In the genomic region with DNA sequence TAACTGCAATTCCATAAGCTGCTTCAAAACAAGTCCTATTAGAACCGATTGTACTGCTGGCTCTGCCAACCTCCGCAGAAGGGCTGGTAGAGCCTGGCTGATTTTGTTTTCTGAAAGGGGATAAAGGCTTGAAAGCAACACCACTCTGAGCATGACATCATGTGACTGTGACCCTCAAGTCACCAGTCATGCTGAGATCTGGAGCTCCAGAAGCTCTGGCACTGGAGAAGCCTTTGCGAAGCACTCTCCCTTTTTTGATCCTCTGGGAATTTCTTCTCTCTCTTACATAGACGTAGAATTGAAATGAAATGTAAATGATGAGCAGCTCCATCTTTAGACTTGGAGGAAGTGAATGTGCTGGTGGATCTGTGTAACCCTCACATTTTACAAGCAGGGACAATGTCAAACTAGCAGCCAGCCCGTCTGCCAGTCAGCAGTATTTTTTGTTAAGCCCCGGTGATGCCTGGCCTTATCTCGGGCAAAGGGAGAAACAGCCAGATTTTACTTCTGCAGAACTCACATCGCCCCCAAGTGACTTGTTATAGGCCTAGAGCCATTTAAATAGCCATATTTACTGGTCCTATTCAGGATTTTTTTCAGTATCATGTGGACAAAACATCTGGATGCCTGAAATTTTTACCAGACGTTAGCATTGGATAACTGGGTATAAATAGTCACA, we compare ENCODE assay signal across 11 cellular contexts.
DNase-seq lines count a peak whose midpoint lies in the region; ATAC-seq and TF ChIP-seq lines count a peak whose summit lies in the region.
"Had no signal": no experiment of that assay in that cellular context is flagged by ENCODE, and none has a peak within 500 bp of the region (broad histone marks: within the 10 kb centered on the region; RNA-seq: fewer than 3 reads in every experiment).

No MANE protein-coding gene starts in this region.

- no peaks in the 10 kb centered on the region for H3K36me3 ChIP-seq in IMR-90 (ENCODE audit: control insufficient read depth, insufficient read depth, low read length)

- DNase-seq in A172 (ENCODE audit: low spot score) (peak; percentile 5), IMR-90 (no peak), choroid plexus epithelial cell (ENCODE audit: low read depth) (peak; percentile 65), inferior parietal cortex (ENCODE audit: extremely low spot score) (peak; percentile 83), activated gamma-delta T cell treated with Interleukin-2 at 50 U/mL for 16 hours (no peak), posterior vena cava (ENCODE audit: low spot score) (no peak)
- DNase-seq in activated naive CD4-positive, alpha-beta T cell treated with anti-CD3 and anti-CD28 coated beads, Interleukin-2, amount 10 ng/mL, durations not matched to agents 7 days and 5 days, result no peak
- no peak for DNase-seq in stimulated activated effector memory CD8-positive, alpha-beta T cell treated with anti-CD3 and anti-CD28 coated beads, Interleukin-12 subunit alpha, Interleukin-12 subunit beta, amount 100 ng/mL, for 72 hours (ENCODE audit: low spot score in 2 of 2)
- DNase-seq: activated gamma-delta T cell, erythroblast, natural killer cell had no signal

- H3K9me1 ChIP-seq in IMR-90 (ENCODE audit: insufficient read depth, low read length), result no peaks in the 10 kb centered on the region

- H3K4me3 ChIP-seq in IMR-90 (ENCODE audit: insufficient read depth, low read depth, low read length) (no peak overlapping the region), choroid plexus epithelial cell (ENCODE audit: low read depth, low read length) (no peak overlapping the region)

- no peaks in the 10 kb centered on the region for H3K4me1 Mint-ChIP-seq in activated naive CD4-positive, alpha-beta T cell treated with anti-CD3 and anti-CD28 coated beads, Interleukin-2, amount 10 ng/mL, durations not matched to agents 7 days and 5 days
- H3K4me1 Mint-ChIP-seq in stimulated activated effector memory CD8-positive, alpha-beta T cell treated with anti-CD3 and anti-CD28 coated beads, Interleukin-12 subunit alpha, Interleukin-12 subunit beta, amount 100 ng/mL, for 72 hours, result no peaks in the 10 kb centered on the region
- H3K4me1 Mint-ChIP-seq: natural killer cell had no signal

- no peak overlapping the region for H3K4me2 ChIP-seq in IMR-90 (ENCODE audit: low read depth, low read length)

- no peak overlapping the region for H2AK9ac ChIP-seq in IMR-90 (replicated peaks; ENCODE audit: low read depth, low read length, poor library complexity)

- H3K4me1 ChIP-seq in IMR-90 (ENCODE audit: control insufficient read depth, insufficient read depth, low read length), result peaks cover 3% of the 10 kb centered on the region

- no peak overlapping the region for H3K18ac ChIP-seq in IMR-90 (ENCODE audit: low read depth, low read length)

- BruUV-seq in IMR-90 (replicated peaks; lab: Mats Ljungman, UMichigan), result no TSS peak

- no peak overlapping the region for H4K91ac ChIP-seq in IMR-90 (ENCODE audit: insufficient read depth, low read depth, low read length)

- no peak overlapping the region for H3K9ac ChIP-seq in IMR-90 (ENCODE audit: low read depth, low read length)

- no peak overlapping the region for H3K14ac ChIP-seq in IMR-90 (replicated peaks; ENCODE audit: low read depth, low read length)

- H2BK5ac ChIP-seq in IMR-90 (ENCODE audit: low read depth, low read length, poor library complexity, severe bottlenecking), result no peak overlapping the region

- no peak overlapping the region for H2BK20ac ChIP-seq in IMR-90 (ENCODE audit: low read depth, low read length)

- H3K56ac ChIP-seq in IMR-90 (ENCODE audit: extremely low read depth, insufficient read depth, low read length), result no peak overlapping the region

- 50% methylated on average over 2 of the region's 9 CpGs; no CpG with 5 or more reads in 1 of the 2 experiments for WGBS in IMR-90 (ENCODE audit: extremely low coverage in 2 of 2, insufficient read length in 1 of 2), 2 experiments

- H4K20me1 ChIP-seq in IMR-90 (ENCODE audit: insufficient read depth, low read length), result no peaks in the 10 kb centered on the region

- POLR2A ChIA-PET in IMR-90 (lab: Charles Lee; ENCODE audit: unreplicated experiment), result no interaction called here

- no peaks in the 10 kb centered on the region for H3K79me1 ChIP-seq in IMR-90 (ENCODE audit: low read depth in 1 of 2, low read length in 2 of 2)

- H3K27me3 Mint-ChIP-seq in activated naive CD4-positive, alpha-beta T cell treated with anti-CD3 and anti-CD28 coated beads, Interleukin-2, amount 10 ng/mL, durations not matched to agents 7 days and 5 days, result no peaks in the 10 kb centered on the region

- no peak overlapping the region for H3K4me3 Mint-ChIP-seq in activated naive CD4-positive, alpha-beta T cell treated with anti-CD3 and anti-CD28 coated beads, Interleukin-2, amount 10 ng/mL, durations not matched to agents 7 days and 5 days
- H3K4me3 Mint-ChIP-seq in stimulated activated effector memory CD8-positive, alpha-beta T cell treated with anti-CD3 and anti-CD28 coated beads, Interleukin-12 subunit alpha, Interleukin-12 subunit beta, amount 100 ng/mL, for 72 hours, result no peak overlapping the region
- H3K4me3 Mint-ChIP-seq: natural killer cell had no signal

- dilution Hi-C loops in IMR-90 (cut with HindIII; ENCODE audit: low sequenced_read_pairs, unreplicated experiment), result no loop called here

- H4K5ac ChIP-seq in IMR-90 (ENCODE audit: low read depth, low read length), result no peak overlapping the region

- H3K23ac ChIP-seq in IMR-90 (ENCODE audit: low read depth, low read length), result no peak overlapping the region

- H3K4ac ChIP-seq in IMR-90 (ENCODE audit: low read depth, low read length), result no peak overlapping the region

- H2BK120ac ChIP-seq in IMR-90 (ENCODE audit: low read depth, low read length), result no peak overlapping the region

- in situ Hi-C loops in IMR-90 (cut with MboI; ENCODE audit: low sequenced_read_pairs), result no loop called here

- H3K9me3 Mint-ChIP-seq in activated naive CD4-positive, alpha-beta T cell treated with anti-CD3 and anti-CD28 coated beads, Interleukin-2, amount 10 ng/mL, durations not matched to agents 7 days and 5 days, result no peaks in the 10 kb centered on the region
- H3K9me3 Mint-ChIP-seq in stimulated activated effector memory CD8-positive, alpha-beta T cell treated with anti-CD3 and anti-CD28 coated beads, Interleukin-12 subunit alpha, Interleukin-12 subunit beta, amount 100 ng/mL, for 72 hours, result peaks cover 7% of the 10 kb centered on the region

- no peaks in the 10 kb centered on the region; the same call in 1 of the 2 replicates for H3K27me3 ChIP-seq in IMR-90 (ENCODE audit: control insufficient read depth, insufficient read depth, low read length)

- H3K27ac ChIP-seq in IMR-90 (ENCODE audit: insufficient read depth, low read length), result no peak overlapping the region

- no peak overlapping the region for H2AK5ac ChIP-seq in IMR-90 (ENCODE audit: low read depth, low read length)

- H3K9me3 ChIP-seq in IMR-90 (ENCODE audit: control insufficient read depth, insufficient read depth, low read length), result no peaks in the 10 kb centered on the region

- ATAC-seq in IMR-90 (ENCODE audit: low read depth), result 0 out of 2 replicates have a peak, but pooled peaks have one; percentile 32
- ATAC-seq in stimulated activated effector memory CD8-positive, alpha-beta T cell treated with anti-CD3 and anti-CD28 coated beads, Interleukin-12 subunit alpha, Interleukin-12 subunit beta, amount 100 ng/mL, for 72 hours, result no peak
- ATAC-seq: natural killer cell had no signal

- CTCF ChIA-PET in IMR-90 (lab: Yijun Ruan, JAX), result interaction anchor here (0.6 kb wide), 2 partner anchors 13 to 724 kb away, joined by 4 to 5 read pairs; no protein-coding TSS in a partner anchor
- CTCF ChIA-PET in activated naive CD4-positive, alpha-beta T cell treated with anti-CD3 and anti-CD28 coated beads, Interleukin-2, amount 10 ng/mL, durations not matched to agents 7 days and 5 days (lab: Charles Lee), result no interaction called here

- no peak overlapping the region for H2AFZ ChIP-seq in IMR-90 (replicated peaks; ENCODE audit: low read length, poor library complexity)

- TF ChIP-seq CTCF in IMR-90 (conservative IDR thresholded peaks at IDR 0.05; ENCODE audit: low read depth, low read length) (no peak), choroid plexus epithelial cell (conservative IDR thresholded peaks at IDR 0.05; ENCODE audit: low read depth, low read length) (peak; percentile 50)

- no peak overlapping the region for H2BK15ac ChIP-seq in IMR-90 (ENCODE audit: low read depth, low read length)

- H4K8ac ChIP-seq in IMR-90 (ENCODE audit: low read depth in 2 of 2, low read length in 2 of 2), result no peak overlapping the region

- intact Hi-C loops in IMR-90 (cut with micrococcal nuclease) (no loop called here), posterior vena cava (cut with DNase I) (no loop called here)

- no peak overlapping the region for H3K27ac Mint-ChIP-seq in activated naive CD4-positive, alpha-beta T cell treated with anti-CD3 and anti-CD28 coated beads, Interleukin-2, amount 10 ng/mL, durations not matched to agents 7 days and 5 days
- H3K27ac Mint-ChIP-seq in stimulated activated effector memory CD8-positive, alpha-beta T cell treated with anti-CD3 and anti-CD28 coated beads, Interleukin-12 subunit alpha, Interleukin-12 subunit beta, amount 100 ng/mL, for 72 hours, result no peak overlapping the region
- H3K27ac Mint-ChIP-seq: natural killer cell had no signal

- TF ChIP-seq RAD21 in IMR-90 (IDR thresholded peaks at IDR 0.05; ENCODE audit: low read length), result no peak

- no peak for TF ChIP-seq POLR2A in IMR-90 (IDR thresholded peaks at IDR 0.05; ENCODE audit: low read depth, low read length)

- no peaks in the 10 kb centered on the region for H3K36me3 Mint-ChIP-seq in activated naive CD4-positive, alpha-beta T cell treated with anti-CD3 and anti-CD28 coated beads, Interleukin-2, amount 10 ng/mL, durations not matched to agents 7 days and 5 days
- H3K36me3 Mint-ChIP-seq in stimulated activated effector memory CD8-positive, alpha-beta T cell treated with anti-CD3 and anti-CD28 coated beads, Interleukin-12 subunit alpha, Interleukin-12 subunit beta, amount 100 ng/mL, for 72 hours, result no peaks in the 10 kb centered on the region
- H3K36me3 Mint-ChIP-seq: natural killer cell had no signal

TF ChIP-seq in IMR-90, 13 proteins besides CTCF, POLR2A, EP300 and RAD21 (continues in another document):
- TF ChIP-seq SMC3 (IDR thresholded peaks at IDR 0.05; ENCODE audit: low read depth, low read length) (no peak), RFX5 (IDR thresholded peaks at IDR 0.05; ENCODE audit: low read depth, low read length) (no peak), MAZ (IDR thresholded peaks at IDR 0.05; ENCODE audit: borderline replicate concordance, low read depth, low read length) (no peak), CEBPB (IDR thresholded peaks at IDR 0.05; ENCODE audit: low read depth, low read length) (no peak), RCOR1 (IDR thresholded peaks at IDR 0.05; ENCODE audit: insufficient replicate concordance, low read length) (no peak)
- TF ChIP-seq, protein P1, sequence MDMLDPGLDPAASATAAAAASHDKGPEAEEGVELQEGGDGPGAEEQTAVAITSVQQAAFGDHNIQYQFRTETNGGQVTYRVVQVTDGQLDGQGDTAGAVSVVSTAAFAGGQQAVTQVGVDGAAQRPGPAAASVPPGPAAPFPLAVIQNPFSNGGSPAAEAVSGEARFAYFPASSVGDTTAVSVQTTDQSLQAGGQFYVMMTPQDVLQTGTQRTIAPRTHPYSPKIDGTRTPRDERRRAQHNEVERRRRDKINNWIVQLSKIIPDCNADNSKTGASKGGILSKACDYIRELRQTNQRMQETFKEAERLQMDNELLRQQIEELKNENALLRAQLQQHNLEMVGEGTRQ (IDR thresholded peaks at IDR 0.05; ENCODE audit: low read depth, low read length), result no peak

Comparison
In these comparisons a context has a peak if more than half of its experiments do, and no peak if none do; other contexts are left out.
1. DNase-seq: peak in A172 (single experiment), choroid plexus epithelial cell (single experiment) and inferior parietal cortex (single experiment); none in IMR-90 (single experiment), activated gamma-delta T cell treated with Interleukin-2 at 50 U/mL for 16 hours (single experiment), activated naive CD4-positive, alpha-beta T cell treated with anti-CD3 and anti-CD28 coated beads, Interleukin-2, amount 10 ng/mL, durations not matched to agents 7 days and 5 days (single experiment), stimulated activated effector memory CD8-positive, alpha-beta T cell treated with anti-CD3 and anti-CD28 coated beads, Interleukin-12 subunit alpha, Interleukin-12 subunit beta, amount 100 ng/mL, for 72 hours (0 of 2) and posterior vena cava (single experiment).